In genomic region chr2:136527560-136527959, GRCh38 we compare ENCODE assay signal across 2 cellular contexts.
TF ChIP-seq lines count a peak whose summit lies in the region.

No MANE protein-coding gene starts in this region.

TF ChIP-seq in GM23338, 12 proteins besides CTCF, POLR2A, EP300 and RAD21 (continued from another document):
- TF ChIP-seq EZH2phosphoT487 (IDR thresholded peaks at IDR 0.05; ENCODE audit: unreplicated experiment): no peak

TF ChIP-seq in K562, 482 proteins besides CTCF, POLR2A, EP300 and RAD21 (continued from another document):
- TF ChIP-seq TFAP4 (CRISPR knock-in tag; IDR thresholded peaks at IDR 0.05; ENCODE audit: borderline replicate concordance): no peak
- no peak for TF ChIP-seq ZKSCAN1 (IDR thresholded peaks at IDR 0.05; ENCODE audit: low read depth, low read length)
- no peak for TF ChIP-seq CREBBP (IDR thresholded peaks at IDR 0.05; ENCODE audit: low read depth, low read length)
- no peak for TF ChIP-seq SMARCB1 (IDR thresholded peaks at IDR 0.05; ENCODE audit: insufficient read length, low read depth)
- TF ChIP-seq ZNF584 (CRISPR knock-in tag; IDR thresholded peaks at IDR 0.05; ENCODE audit: low read depth): 0 out of 2 replicates have a peak, but pooled peaks have one; percentile 32
- TF ChIP-seq ZBED1 (IDR thresholded peaks at IDR 0.05): no peak
- TF ChIP-seq ZNF134 (CRISPR knock-in tag; conservative IDR thresholded peaks at IDR 0.05): no peak
- no peak for TF ChIP-seq ZFP91 (CRISPR knock-in tag; IDR thresholded peaks at IDR 0.05)
- no peak for TF ChIP-seq MCM5 (IDR thresholded peaks at IDR 0.05; ENCODE audit: low read depth)
- TF ChIP-seq ZNF175 (CRISPR knock-in tag; IDR thresholded peaks at IDR 0.05; ENCODE audit: low read depth): 0 out of 2 replicates have a peak, but pooled peaks have one; percentile 23
- TF ChIP-seq ZNF699 (CRISPR knock-in tag; IDR thresholded peaks at IDR 0.05; ENCODE audit: insufficient replicate concordance): no peak
- TF ChIP-seq ZBTB49 (CRISPR knock-in tag; IDR thresholded peaks at IDR 0.05; ENCODE audit: borderline replicate concordance): no peak
- TF ChIP-seq ZNF431 (CRISPR knock-in tag; IDR thresholded peaks at IDR 0.05): no peak
- peak; percentile 71 for TF ChIP-seq ZNF766 (CRISPR knock-in tag; conservative IDR thresholded peaks at IDR 0.05)
- no peak for TF ChIP-seq HDAC6 (IDR thresholded peaks at IDR 0.05; ENCODE audit: low read depth, low read length)
- peak; percentile 93 for TF ChIP-seq REST (CRISPR knock-in tag; IDR thresholded peaks at IDR 0.05; ENCODE audit: low read depth)
- no peak for TF ChIP-seq IRF1 (CRISPR knock-in tag; IDR thresholded peaks at IDR 0.05; ENCODE audit: borderline replicate concordance)
- TF ChIP-seq SRSF7 (optimal IDR thresholded peaks at IDR 0.05; ENCODE audit: low read depth, low read length): no peak
- TF ChIP-seq MEIS2 (IDR thresholded peaks at IDR 0.05; ENCODE audit: partially characterized antibody): no peak
- no peak for TF ChIP-seq KLF10 (CRISPR knock-in tag; IDR thresholded peaks at IDR 0.05)
- peak; percentile 98 for TF ChIP-seq EHMT2 (IDR thresholded peaks at IDR 0.05)
- TF ChIP-seq POLR2AphosphoS2 (IDR thresholded peaks at IDR 0.05; ENCODE audit: low read length): no peak
- TF ChIP-seq MYNN (IDR thresholded peaks at IDR 0.05): no peak
- no peak for TF ChIP-seq MYNN (CRISPR knock-in tag; IDR thresholded peaks at IDR 0.05)
- TF ChIP-seq STAG1 (CRISPR knock-in tag; IDR thresholded peaks at IDR 0.05; ENCODE audit: borderline replicate concordance): no peak
